10 cellular contexts compared by ENCODE assay signal in genomic region chr12:81245918-81246611, GRCh38.
DNase-seq lines count a peak whose midpoint lies in the region; ATAC-seq, FAIRE-seq and TF ChIP-seq lines count a peak whose summit lies in the region.
"Had no signal": no experiment of that assay in that cellular context is flagged by ENCODE, and none has a peak within 500 bp of the region (broad histone marks: within the 10 kb centered on the region; RNA-seq: fewer than 3 reads in every experiment).

No MANE protein-coding gene starts in this region.

- no peaks in the 10 kb centered on the region for H3K9me3 ChIP-seq in neuronal stem cell (replicated peaks in 1 of 2; ENCODE audit: control insufficient read depth in 2 of 2, insufficient read depth in 1 of 2, low read depth in 1 of 2, low read length in 2 of 2)
- no peaks in the 10 kb centered on the region for H3K9me3 ChIP-seq in gastrocnemius medialis

- TF ChIP-seq POLR2A in gastrocnemius medialis (IDR thresholded peaks at IDR 0.05): no peak

- H2BK15ac ChIP-seq in neuronal stem cell (ENCODE audit: low read length): no peak overlapping the region

- no peak overlapping the region for H3K4ac ChIP-seq in neuronal stem cell (ENCODE audit: low read length)

- no peak overlapping the region for H2BK120ac ChIP-seq in neuronal stem cell (ENCODE audit: low read depth, low read length)

- H3K27me3 ChIP-seq in neuronal stem cell (ENCODE audit: control insufficient read depth in 3 of 3, insufficient read depth in 3 of 3, low read depth in 1 of 3, low read length in 3 of 3): no peaks in the 10 kb centered on the region
- no peaks in the 10 kb centered on the region for H3K27me3 ChIP-seq in gastrocnemius medialis

- ATAC-seq in gastrocnemius medialis (no peak), HG02981 (IDR thresholded peaks at IDR 0.05; ENCODE audit: unreplicated experiment) (no peak), GM18520 (IDR thresholded peaks at IDR 0.05; ENCODE audit: unreplicated experiment) (no peak)
- ATAC-seq in stimulated activated naive CD8-positive, alpha-beta T cell treated with anti-CD3 and anti-CD28 coated beads, Interleukin-15, Interleukin-2, amounts not matched to agents 100 U/mL and 50 U/mL, for 24 hours: no peak
- ATAC-seq: esophagus mucosa had no signal

- no peak overlapping the region for H2AK5ac ChIP-seq in neuronal stem cell (ENCODE audit: low read depth, low read length)

- H3K36me3 ChIP-seq in neuronal stem cell (replicated peaks in 1 of 2; ENCODE audit: control insufficient read depth in 2 of 2, insufficient read depth in 2 of 2, low read length in 2 of 2) (no peaks in the 10 kb centered on the region), gastrocnemius medialis (no peaks in the 10 kb centered on the region)

- DNase-seq in D721Med (ENCODE audit: insufficient read length, low spot score) (no peak), NCI-H2081 (lab: John Stamatoyannopoulos, UW) (peak; percentile 48 to 84), ecto neural progenitor cell (ENCODE audit: low spot score) (peak; percentile 51), neuronal stem cell (ENCODE audit: low spot score) (peak; percentile 0), gastrocnemius medialis (no peak)
- no peak for DNase-seq in stimulated activated naive CD8-positive, alpha-beta T cell treated with anti-CD3 and anti-CD28 coated beads, Interleukin-15, Interleukin-2, amounts not matched to agents 100 U/mL and 50 U/mL, for 24 hours

- no peak for TF ChIP-seq CTCF in D721Med (IDR thresholded peaks at IDR 0.05; ENCODE audit: insufficient read depth, missing control alignments)
- no peak for TF ChIP-seq CTCF in gastrocnemius medialis (IDR thresholded peaks at IDR 0.05 in 4 of 5, conservative IDR thresholded peaks at IDR 0.05 in 1 of 5)

- peak; percentile 56 for FAIRE-seq in D721Med (lab: Jason Lieb, UNC)
- FAIRE-seq: H1 had no signal

- H3K4me1 ChIP-seq in neuronal stem cell (ENCODE audit: control insufficient read depth in 2 of 2, insufficient read depth in 1 of 2, low read depth in 1 of 2, low read length in 2 of 2): peaks cover 3 to 8% of the 10 kb centered on the region in 2 donors
- no peaks in the 10 kb centered on the region for H3K4me1 ChIP-seq in gastrocnemius medialis

- no peak overlapping the region for H4K91ac ChIP-seq in neuronal stem cell (ENCODE audit: low read depth, low read length, poor library complexity)

- no peak overlapping the region for H2BK5ac ChIP-seq in neuronal stem cell (ENCODE audit: low read length)

- in situ Hi-C loops in gastrocnemius medialis (cut with MboI; ENCODE audit: low sequenced_read_pairs in 4 of 4): no loop called here

- H3K4me3 ChIP-seq in neuronal stem cell (ENCODE audit: low read length in 2 of 2): no peak overlapping the region
- no peak overlapping the region for H3K4me3 ChIP-seq in gastrocnemius medialis

- no peak overlapping the region for H3K14ac ChIP-seq in neuronal stem cell (ENCODE audit: low read length)

- intact Hi-C loops in gastrocnemius medialis (cut with DNase I; ENCODE audit: low total_unique reads): no loop called here

- no peak overlapping the region for H3K23ac ChIP-seq in neuronal stem cell (ENCODE audit: low read depth, low read length, poor library complexity)

- H3K27ac ChIP-seq in neuronal stem cell (replicated peaks; ENCODE audit: low read length) (peak overlapping the region; percentile 4), gastrocnemius medialis (no peak overlapping the region)

- no CpG with 5 or more reads among the region's 4 CpGs for WGBS in neuronal stem cell (ENCODE audit: extremely low coverage in 2 of 2, insufficient read length in 2 of 2, insufficient replicate concordance in 1 of 2), 2 donors

- no peaks in the 10 kb centered on the region for H3K79me1 ChIP-seq in neuronal stem cell (ENCODE audit: low read depth, low read length)

- H3K4me2 ChIP-seq in neuronal stem cell (ENCODE audit: insufficient read depth, low read length, poor library complexity, severe bottlenecking): no peak overlapping the region

- H3K9ac ChIP-seq in neuronal stem cell (ENCODE audit: low read depth, low read length, poor library complexity): no peak overlapping the region

- H2BK12ac ChIP-seq in neuronal stem cell (ENCODE audit: low read length): no peak overlapping the region

- no peak overlapping the region for H3K18ac ChIP-seq in neuronal stem cell (ENCODE audit: low read length)

- no peak overlapping the region for H4K8ac ChIP-seq in neuronal stem cell (ENCODE audit: low read depth, low read length)

- peak overlapping the region; percentile 77 for H2AFZ ChIP-seq in neuronal stem cell (ENCODE audit: low read length)

Comparison
In these comparisons a context has a peak if more than half of its experiments do, and no peak if none do; other contexts are left out.
1. DNase-seq: peak in NCI-H2081 (2 of 2), ecto neural progenitor cell (single experiment) and neuronal stem cell (single experiment); none in D721Med (single experiment), gastrocnemius medialis (0 of 2) and stimulated activated naive CD8-positive, alpha-beta T cell treated with anti-CD3 and anti-CD28 coated beads, Interleukin-15, Interleukin-2, amounts not matched to agents 100 U/mL and 50 U/mL, for 24 hours (single experiment).